ENCODE assay signal across 25 cellular contexts in genomic region chr22:22406445-22406844, GRCh38.
"Had no signal": no experiment of that assay in that cellular context is flagged by ENCODE, and none has a peak within 500 bp of the region (broad histone marks: within the 10 kb centered on the region; RNA-seq: fewer than 3 reads in every experiment).

No MANE protein-coding gene starts in this region.

- H3K9ac ChIP-seq: neural progenitor cell had no signal

- H3K9me3 Mint-ChIP-seq: activated naive CD8-positive, alpha-beta T cell treated with anti-CD3 and anti-CD28 coated beads for 36 hours; activated T-cell treated with anti-CD3 and anti-CD28 coated beads, Interleukin-2, amount 50 U/mL, for 72 hours; brain; effector memory CD8-positive, alpha-beta T cell; natural killer cell; neural progenitor cell; type B pancreatic cell had no signal

- H3K27ac ChIP-seq: adrenal gland, ascending aorta, cardiac muscle cell, coronary artery, gastroesophageal sphincter, neural progenitor cell, right atrium auricular region, thoracic aorta, VCaP had no signal

- H3K27ac Mint-ChIP-seq: activated naive CD8-positive, alpha-beta T cell treated with anti-CD3 and anti-CD28 coated beads for 36 hours; activated T-cell treated with anti-CD3 and anti-CD28 coated beads, Interleukin-2, amount 50 U/mL, for 72 hours; brain; effector memory CD8-positive, alpha-beta T cell; natural killer cell; neural progenitor cell; type B pancreatic cell had no signal

- H3K36me3 ChIP-seq: adrenal gland, ascending aorta, cardiac muscle cell, gastroesophageal sphincter, neural progenitor cell, right atrium auricular region, thoracic aorta had no signal

- H3K4me3 ChIP-seq: adrenal gland, ascending aorta, cardiac muscle cell, coronary artery, gastroesophageal sphincter, neural progenitor cell, right atrium auricular region, thoracic aorta had no signal

- H2AFZ ChIP-seq: neural progenitor cell had no signal

- H3K4me1 ChIP-seq: adrenal gland, ascending aorta, gastroesophageal sphincter, neural progenitor cell, right atrium auricular region had no signal

- H3K27me3 ChIP-seq: adrenal gland, ascending aorta, cardiac muscle cell, right atrium auricular region had no signal

- H3K4me3 Mint-ChIP-seq: activated naive CD8-positive, alpha-beta T cell treated with anti-CD3 and anti-CD28 coated beads for 36 hours; activated T-cell treated with anti-CD3 and anti-CD28 coated beads, Interleukin-2, amount 50 U/mL, for 72 hours; brain; effector memory CD8-positive, alpha-beta T cell; natural killer cell; neural progenitor cell; type B pancreatic cell had no signal

- H3K4me2 ChIP-seq: neural progenitor cell had no signal

- DNase-seq: activated CD4-positive, alpha-beta T cell treated with anti-CD3 and anti-CD28 coated beads for 4 hours; activated CD4-positive, alpha-beta T cell treated with anti-CD3 and anti-CD28 coated beads, Interleukin-2, amount 50 U/mL, for 4 hours; activated naive CD4-positive, alpha-beta T cell; activated naive CD8-positive, alpha-beta T cell treated with anti-CD3 and anti-CD28 coated beads for 36 hours; activated T-cell treated with anti-CD3 and anti-CD28 coated beads for 4 hours; activated T-cell treated with anti-CD3 and anti-CD28 coated beads, Interleukin-2, amount 50 U/mL, for 72 hours; adrenal gland; effector memory CD8-positive, alpha-beta T cell; erythroblast; hippocampal formation; kidney; left colon; natural killer cell; occipital lobe; stimulated activated naive CD8-positive, alpha-beta T cell treated with anti-CD3 and anti-CD28 coated beads, Interleukin-15, Interleukin-2, amounts not matched to agents 100 U/mL and 50 U/mL, for 24 hours had no signal

- H3K9me3 ChIP-seq: adrenal gland, ascending aorta, gastroesophageal sphincter, right atrium auricular region, thoracic aorta had no signal

- H3K4me1 Mint-ChIP-seq: activated naive CD8-positive, alpha-beta T cell treated with anti-CD3 and anti-CD28 coated beads for 36 hours; brain; natural killer cell; neural progenitor cell had no signal

- H3K36me3 Mint-ChIP-seq: activated naive CD8-positive, alpha-beta T cell treated with anti-CD3 and anti-CD28 coated beads for 36 hours; brain; natural killer cell; neural progenitor cell; type B pancreatic cell had no signal
